Comparison of ENCODE assay signal across 1 cellular context in the genomic region with DNA sequence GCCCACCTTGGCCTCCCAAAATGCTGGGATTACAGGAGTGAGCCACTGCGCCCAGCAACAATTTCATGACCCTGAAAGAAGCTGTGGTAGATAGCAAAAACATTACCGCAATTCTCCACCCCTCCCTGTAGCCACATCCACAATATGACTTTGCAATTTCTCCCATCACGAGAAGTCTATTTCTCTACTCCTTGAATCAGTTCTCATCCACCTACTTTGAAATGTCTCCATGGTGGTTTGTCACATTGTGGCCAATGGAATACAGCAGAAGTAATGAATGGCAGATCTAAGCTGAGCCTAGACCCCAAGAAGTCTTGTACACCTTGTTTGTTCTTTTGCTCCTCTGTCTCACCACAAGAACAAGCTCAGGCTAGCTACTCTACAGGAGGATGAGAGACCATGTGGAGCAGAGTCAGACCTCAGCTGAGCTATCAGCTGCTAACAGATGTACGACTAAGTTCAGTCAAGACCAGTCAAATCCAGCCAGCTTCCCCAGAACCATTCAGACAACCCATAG.
A peak's percentile ranks its signal among the peaks of the same experiment; 100 is the strongest.
TF ChIP-seq lines count a peak whose summit lies in the region.

No MANE protein-coding gene starts in this region.

TF ChIP-seq in K562, 482 proteins besides CTCF, POLR2A, EP300 and RAD21 (continued from another document and continues in another):
- TF ChIP-seq, protein P1, sequence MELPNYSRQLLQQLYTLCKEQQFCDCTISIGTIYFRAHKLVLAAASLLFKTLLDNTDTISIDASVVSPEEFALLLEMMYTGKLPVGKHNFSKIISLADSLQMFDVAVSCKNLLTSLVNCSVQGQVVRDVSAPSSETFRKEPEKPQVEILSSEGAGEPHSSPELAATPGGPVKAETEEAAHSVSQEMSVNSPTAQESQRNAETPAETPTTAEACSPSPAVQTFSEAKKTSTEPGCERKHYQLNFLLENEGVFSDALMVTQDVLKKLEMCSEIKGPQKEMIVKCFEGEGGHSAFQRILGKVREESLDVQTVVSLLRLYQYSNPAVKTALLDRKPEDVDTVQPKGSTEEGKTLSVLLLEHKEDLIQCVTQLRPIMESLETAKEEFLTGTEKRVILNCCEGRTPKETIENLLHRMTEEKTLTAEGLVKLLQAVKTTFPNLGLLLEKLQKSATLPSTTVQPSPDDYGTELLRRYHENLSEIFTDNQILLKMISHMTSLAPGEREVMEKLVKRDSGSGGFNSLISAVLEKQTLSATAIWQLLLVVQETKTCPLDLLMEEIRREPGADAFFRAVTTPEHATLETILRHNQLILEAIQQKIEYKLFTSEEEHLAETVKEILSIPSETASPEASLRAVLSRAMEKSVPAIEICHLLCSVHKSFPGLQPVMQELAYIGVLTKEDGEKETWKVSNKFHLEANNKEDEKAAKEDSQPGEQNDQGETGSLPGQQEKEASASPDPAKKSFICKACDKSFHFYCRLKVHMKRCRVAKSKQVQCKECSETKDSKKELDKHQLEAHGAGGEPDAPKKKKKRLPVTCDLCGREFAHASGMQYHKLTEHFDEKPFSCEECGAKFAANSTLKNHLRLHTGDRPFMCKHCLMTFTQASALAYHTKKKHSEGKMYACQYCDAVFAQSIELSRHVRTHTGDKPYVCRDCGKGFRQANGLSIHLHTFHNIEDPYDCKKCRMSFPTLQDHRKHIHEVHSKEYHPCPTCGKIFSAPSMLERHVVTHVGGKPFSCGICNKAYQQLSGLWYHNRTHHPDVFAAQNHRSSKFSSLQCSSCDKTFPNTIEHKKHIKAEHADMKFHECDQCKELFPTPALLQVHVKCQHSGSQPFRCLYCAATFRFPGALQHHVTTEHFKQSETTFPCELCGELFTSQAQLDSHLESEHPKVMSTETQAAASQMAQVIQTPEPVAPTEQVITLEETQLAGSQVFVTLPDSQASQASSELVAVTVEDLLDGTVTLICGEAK (IDR thresholded peaks at IDR 0.05): peak; percentile 39; the same call in 1 of the 2 replicates
- TF ChIP-seq, protein P1 (CRISPR knock-in tag; IDR thresholded peaks at IDR 0.05): no peak
- TF ChIP-seq CTBP1 (IDR thresholded peaks at IDR 0.05; ENCODE audit: borderline replicate concordance) (peak; percentile 74; the same call in 1 of the 2 replicates), MAFF (IDR thresholded peaks at IDR 0.05; ENCODE audit: low read length) (peak; percentile 53), DACH1 (IDR thresholded peaks at IDR 0.05; ENCODE audit: partially characterized antibody) (peak; percentile 86), ZFX (CRISPR knock-in tag; IDR thresholded peaks at IDR 0.05) (peak; percentile 29; the same call in 1 of the 2 replicates), CBFA2T2 (conservative IDR thresholded peaks at IDR 0.05) (peak; percentile 72), SIRT6 (IDR thresholded peaks at IDR 0.05; ENCODE audit: low read depth, low read length) (no peak), MYC (IDR thresholded peaks at IDR 0.05; ENCODE audit: low read depth, low read length) (peak; percentile 47; the same call in 1 of the 2 replicates), MYC (CRISPR knock-in tag; IDR thresholded peaks at IDR 0.05; ENCODE audit: borderline replicate concordance, low read depth) (no peak), TBL1XR1 (IDR thresholded peaks at IDR 0.05; ENCODE audit: low read length in 2 of 2) (no peak), LEF1 (IDR thresholded peaks at IDR 0.05) (peak; percentile 84), TCF3 (CRISPR knock-in tag; IDR thresholded peaks at IDR 0.05) (peak; percentile 87), CHD2 (IDR thresholded peaks at IDR 0.05; ENCODE audit: low read depth, low read length) (no peak), SNRNP70 (optimal IDR thresholded peaks at IDR 0.05; ENCODE audit: low read depth, low read length) (no peak), C11orf30 (IDR thresholded peaks at IDR 0.05; ENCODE audit: low read depth) (peak; percentile 93), SIN3A (IDR thresholded peaks at IDR 0.05; ENCODE audit: borderline replicate concordance in 2 of 2, control insufficient read depth in 1 of 2, low read depth in 2 of 2, low read length in 2 of 2) (peak in 1 of 2 experiments; percentile 45; a peak in 1 of 4 replicates), BCOR (IDR thresholded peaks at IDR 0.05) (0 out of 2 replicates have a peak, but pooled peaks have one; percentile 36), DPF2 (IDR thresholded peaks at IDR 0.05) (peak; percentile 87), BRD9 (IDR thresholded peaks at IDR 0.05; ENCODE audit: low read depth, partially characterized antibody) (peak; percentile 48), TAF9B (IDR thresholded peaks at IDR 0.05; ENCODE audit: partially characterized antibody) (peak; percentile 94), RBBP5 (IDR thresholded peaks at IDR 0.05; ENCODE audit: borderline replicate concordance, insufficient read depth, low read length, poor library complexity, severe bottlenecking) (peak; percentile 62), NR2C2 (CRISPR knock-in tag; IDR thresholded peaks at IDR 0.05) (0 out of 2 replicates have a peak, but pooled peaks have one; percentile 22), NR2C2 (tag; IDR thresholded peaks at IDR 0.05) (0 out of 2 replicates have a peak, but pooled peaks have one; percentile 18), ZC3H8 (IDR thresholded peaks at IDR 0.05) (no peak), EP400 (IDR thresholded peaks at IDR 0.05) (peak; percentile 82), TEAD4 (IDR thresholded peaks at IDR 0.05; ENCODE audit: low read length) (0 out of 2 replicates have a peak, but pooled peaks have one; percentile 12), TEAD4 (CRISPR knock-in tag; IDR thresholded peaks at IDR 0.05; ENCODE audit: borderline replicate concordance) (no peak), JUND (IDR thresholded peaks at IDR 0.05; ENCODE audit: borderline replicate concordance, low read depth, low read length) (0 out of 2 replicates have a peak, but pooled peaks have one; percentile 9), JUND (tag; IDR thresholded peaks at IDR 0.05; ENCODE audit: borderline replicate concordance, low read depth, low read length) (peak; percentile 37; the same call in 2 of the 3 replicates), ZNF24 (IDR thresholded peaks at IDR 0.05) (0 out of 2 replicates have a peak, but pooled peaks have one; percentile 11), NFRKB (IDR thresholded peaks at IDR 0.05; ENCODE audit: low read depth) (peak; percentile 51), MEIS2 (IDR thresholded peaks at IDR 0.05; ENCODE audit: partially characterized antibody) (peak; percentile 75), KLF16 (IDR thresholded peaks at IDR 0.05) (peak; percentile 77), POLR2AphosphoS5 (IDR thresholded peaks at IDR 0.05; ENCODE audit: control insufficient read depth, insufficient read depth, low read depth, low read length) (0 out of 2 replicates have a peak, but pooled peaks have one; percentile 46), ESRRB (CRISPR knock-in tag; IDR thresholded peaks at IDR 0.05; ENCODE audit: borderline replicate concordance) (no peak), ADNP (tag; IDR thresholded peaks at IDR 0.05) (peak; percentile 68), PRPF4 (IDR thresholded peaks at IDR 0.05; ENCODE audit: insufficient read depth, low read depth, low read length, poor library complexity, severe bottlenecking) (no peak), NRF1 (conservative IDR thresholded peaks at IDR 0.05 in 1 of 2, IDR thresholded peaks at IDR 0.05 in 1 of 2) (peak in 1 of 2 experiments; percentile 8; a peak in 1 of 4 replicates)
- TF ChIP-seq, protein P2, sequence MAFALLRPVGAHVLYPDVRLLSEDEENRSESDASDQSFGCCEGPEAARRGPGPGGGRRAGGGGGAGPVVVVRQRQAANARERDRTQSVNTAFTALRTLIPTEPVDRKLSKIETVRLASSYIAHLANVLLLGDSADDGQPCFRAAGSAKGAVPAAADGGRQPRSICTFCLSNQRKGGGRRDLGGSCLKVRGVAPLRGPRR (CRISPR knock-in tag; IDR thresholded peaks at IDR 0.05): no peak
- TF ChIP-seq, protein P3, sequence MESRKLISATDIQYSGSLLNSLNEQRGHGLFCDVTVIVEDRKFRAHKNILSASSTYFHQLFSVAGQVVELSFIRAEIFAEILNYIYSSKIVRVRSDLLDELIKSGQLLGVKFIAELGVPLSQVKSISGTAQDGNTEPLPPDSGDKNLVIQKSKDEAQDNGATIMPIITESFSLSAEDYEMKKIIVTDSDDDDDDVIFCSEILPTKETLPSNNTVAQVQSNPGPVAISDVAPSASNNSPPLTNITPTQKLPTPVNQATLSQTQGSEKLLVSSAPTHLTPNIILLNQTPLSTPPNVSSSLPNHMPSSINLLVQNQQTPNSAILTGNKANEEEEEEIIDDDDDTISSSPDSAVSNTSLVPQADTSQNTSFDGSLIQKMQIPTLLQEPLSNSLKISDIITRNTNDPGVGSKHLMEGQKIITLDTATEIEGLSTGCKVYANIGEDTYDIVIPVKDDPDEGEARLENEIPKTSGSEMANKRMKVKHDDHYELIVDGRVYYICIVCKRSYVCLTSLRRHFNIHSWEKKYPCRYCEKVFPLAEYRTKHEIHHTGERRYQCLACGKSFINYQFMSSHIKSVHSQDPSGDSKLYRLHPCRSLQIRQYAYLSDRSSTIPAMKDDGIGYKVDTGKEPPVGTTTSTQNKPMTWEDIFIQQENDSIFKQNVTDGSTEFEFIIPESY (CRISPR knock-in tag; IDR thresholded peaks at IDR 0.05): 0 out of 2 replicates have a peak, but pooled peaks have one; percentile 18
- TF ChIP-seq, protein P4, sequence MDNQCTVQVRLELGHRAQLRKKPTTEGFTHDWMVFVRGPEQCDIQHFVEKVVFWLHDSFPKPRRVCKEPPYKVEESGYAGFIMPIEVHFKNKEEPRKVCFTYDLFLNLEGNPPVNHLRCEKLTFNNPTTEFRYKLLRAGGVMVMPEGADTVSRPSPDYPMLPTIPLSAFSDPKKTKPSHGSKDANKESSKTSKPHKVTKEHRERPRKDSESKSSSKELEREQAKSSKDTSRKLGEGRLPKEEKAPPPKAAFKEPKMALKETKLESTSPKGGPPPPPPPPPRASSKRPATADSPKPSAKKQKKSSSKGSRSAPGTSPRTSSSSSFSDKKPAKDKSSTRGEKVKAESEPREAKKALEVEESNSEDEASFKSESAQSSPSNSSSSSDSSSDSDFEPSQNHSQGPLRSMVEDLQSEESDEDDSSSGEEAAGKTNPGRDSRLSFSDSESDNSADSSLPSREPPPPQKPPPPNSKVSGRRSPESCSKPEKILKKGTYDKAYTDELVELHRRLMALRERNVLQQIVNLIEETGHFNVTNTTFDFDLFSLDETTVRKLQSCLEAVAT (IDR thresholded peaks at IDR 0.05): peak in 1 of 2 experiments; percentile 77; a peak in 2 of 4 replicates
- TF ChIP-seq, protein P5, sequence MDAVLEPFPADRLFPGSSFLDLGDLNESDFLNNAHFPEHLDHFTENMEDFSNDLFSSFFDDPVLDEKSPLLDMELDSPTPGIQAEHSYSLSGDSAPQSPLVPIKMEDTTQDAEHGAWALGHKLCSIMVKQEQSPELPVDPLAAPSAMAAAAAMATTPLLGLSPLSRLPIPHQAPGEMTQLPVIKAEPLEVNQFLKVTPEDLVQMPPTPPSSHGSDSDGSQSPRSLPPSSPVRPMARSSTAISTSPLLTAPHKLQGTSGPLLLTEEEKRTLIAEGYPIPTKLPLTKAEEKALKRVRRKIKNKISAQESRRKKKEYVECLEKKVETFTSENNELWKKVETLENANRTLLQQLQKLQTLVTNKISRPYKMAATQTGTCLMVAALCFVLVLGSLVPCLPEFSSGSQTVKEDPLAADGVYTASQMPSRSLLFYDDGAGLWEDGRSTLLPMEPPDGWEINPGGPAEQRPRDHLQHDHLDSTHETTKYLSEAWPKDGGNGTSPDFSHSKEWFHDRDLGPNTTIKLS (IDR thresholded peaks at IDR 0.05; ENCODE audit: borderline replicate concordance, low read depth): peak; percentile 65; the same call in 1 of the 2 replicates
- TF ChIP-seq, protein P6, sequence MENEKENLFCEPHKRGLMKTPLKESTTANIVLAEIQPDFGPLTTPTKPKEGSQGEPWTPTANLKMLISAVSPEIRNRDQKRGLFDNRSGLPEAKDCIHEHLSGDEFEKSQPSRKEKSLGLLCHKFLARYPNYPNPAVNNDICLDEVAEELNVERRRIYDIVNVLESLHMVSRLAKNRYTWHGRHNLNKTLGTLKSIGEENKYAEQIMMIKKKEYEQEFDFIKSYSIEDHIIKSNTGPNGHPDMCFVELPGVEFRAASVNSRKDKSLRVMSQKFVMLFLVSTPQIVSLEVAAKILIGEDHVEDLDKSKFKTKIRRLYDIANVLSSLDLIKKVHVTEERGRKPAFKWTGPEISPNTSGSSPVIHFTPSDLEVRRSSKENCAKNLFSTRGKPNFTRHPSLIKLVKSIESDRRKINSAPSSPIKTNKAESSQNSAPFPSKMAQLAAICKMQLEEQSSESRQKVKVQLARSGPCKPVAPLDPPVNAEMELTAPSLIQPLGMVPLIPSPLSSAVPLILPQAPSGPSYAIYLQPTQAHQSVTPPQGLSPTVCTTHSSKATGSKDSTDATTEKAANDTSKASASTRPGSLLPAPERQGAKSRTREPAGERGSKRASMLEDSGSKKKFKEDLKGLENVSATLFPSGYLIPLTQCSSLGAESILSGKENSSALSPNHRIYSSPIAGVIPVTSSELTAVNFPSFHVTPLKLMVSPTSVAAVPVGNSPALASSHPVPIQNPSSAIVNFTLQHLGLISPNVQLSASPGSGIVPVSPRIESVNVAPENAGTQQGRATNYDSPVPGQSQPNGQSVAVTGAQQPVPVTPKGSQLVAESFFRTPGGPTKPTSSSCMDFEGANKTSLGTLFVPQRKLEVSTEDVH (IDR thresholded peaks at IDR 0.05; ENCODE audit: low read depth, partially characterized antibody): no peak
- TF ChIP-seq, protein P7, sequence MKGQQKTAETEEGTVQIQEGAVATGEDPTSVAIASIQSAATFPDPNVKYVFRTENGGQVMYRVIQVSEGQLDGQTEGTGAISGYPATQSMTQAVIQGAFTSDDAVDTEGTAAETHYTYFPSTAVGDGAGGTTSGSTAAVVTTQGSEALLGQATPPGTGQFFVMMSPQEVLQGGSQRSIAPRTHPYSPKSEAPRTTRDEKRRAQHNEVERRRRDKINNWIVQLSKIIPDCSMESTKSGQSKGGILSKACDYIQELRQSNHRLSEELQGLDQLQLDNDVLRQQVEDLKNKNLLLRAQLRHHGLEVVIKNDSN (CRISPR knock-in tag; IDR thresholded peaks at IDR 0.05): peak; percentile 69
